8 cellular contexts compared by ENCODE assay signal in the genomic region with DNA sequence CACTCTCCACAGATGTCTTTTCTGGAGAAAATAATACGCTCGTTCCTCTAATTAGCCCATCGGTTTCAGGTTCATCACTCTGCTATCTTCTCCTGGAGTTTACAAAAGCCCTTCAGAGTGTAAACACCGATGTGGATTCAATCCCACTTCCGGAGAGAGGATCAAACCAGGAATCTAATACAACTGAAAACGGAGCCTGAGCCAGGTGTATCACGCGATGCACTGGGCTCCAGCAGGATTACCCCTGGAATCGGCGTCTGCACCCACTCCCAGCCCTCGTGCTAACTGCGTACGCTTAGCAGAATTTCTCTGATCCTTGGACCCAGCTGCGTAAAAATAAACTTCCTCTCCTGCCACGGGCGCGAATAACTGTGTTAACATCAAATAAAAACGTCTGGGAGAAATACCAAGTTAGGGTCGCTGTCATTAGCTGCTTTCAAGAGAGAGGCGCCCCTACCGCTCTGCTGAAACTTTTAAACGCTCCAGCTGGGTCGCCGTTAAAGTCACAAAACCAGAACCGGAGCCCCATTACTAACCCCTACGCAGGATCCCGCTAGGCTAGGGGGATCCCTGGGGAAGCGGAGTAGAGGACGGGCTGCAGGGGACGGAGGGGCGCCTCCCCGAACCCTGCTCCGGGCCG. TPM values are rescaled to one million over a fixed set of nuclear protein-coding genes. Genes with fewer than 3 reads are reported as not detected.
DNase-seq lines count a peak whose midpoint lies in the region; ATAC-seq and TF ChIP-seq lines count a peak whose summit lies in the region.

No MANE protein-coding gene starts in this region.

- TF ChIP-seq CTCF in chondrocyte (IDR thresholded peaks at IDR 0.05), result no peak

- no peak for DNase-seq in activated T-cell treated with anti-CD3 and anti-CD28 coated beads, Interleukin-2, amount 50 U/mL, for 4 hours
- DNase-seq in activated T-cell treated with anti-CD3 and anti-CD28 coated beads for 4 hours (no peak), NCI-H2029 treated with DMSO at 0.1 percent for 48 hours (lab: John Stamatoyannopoulos, UW) (peak; percentile 75), chondrocyte (ENCODE audit: low spot score) (no peak), NCI-H446 (lab: John Stamatoyannopoulos, UW) (no peak), C1 segment of cervical spinal cord (lab: John Stamatoyannopoulos, UW) (no peak)
- DNase-seq in effector CD8-positive, alpha-beta T cell (lab: John Stamatoyannopoulos, UW), result no peak

- no peaks in the 10 kb centered on the region for H3K27me3 Mint-ChIP-seq in activated T-cell treated with anti-CD3 and anti-CD28 coated beads, Interleukin-2, amount 50 U/mL, for 4 hours (ENCODE audit: low read depth)
- H3K27me3 Mint-ChIP-seq in chondrocyte (ENCODE audit: low read depth), result no peaks in the 10 kb centered on the region

- H3K4me3 Mint-ChIP-seq in activated T-cell treated with anti-CD3 and anti-CD28 coated beads, Interleukin-2, amount 50 U/mL, for 4 hours, result peak overlapping the region; percentile 92
- peak overlapping the region; percentile 89 for H3K4me3 Mint-ChIP-seq in chondrocyte (ENCODE audit: unreplicated experiment)

- peaks cover 26% of the 10 kb centered on the region for H3K4me1 Mint-ChIP-seq in activated T-cell treated with anti-CD3 and anti-CD28 coated beads, Interleukin-2, amount 50 U/mL, for 4 hours (ENCODE audit: low read depth)
- peaks cover 38% of the 10 kb centered on the region for H3K4me1 Mint-ChIP-seq in chondrocyte (ENCODE audit: low read depth)

- peaks cover 21% of the 10 kb centered on the region for H3K36me3 Mint-ChIP-seq in activated T-cell treated with anti-CD3 and anti-CD28 coated beads, Interleukin-2, amount 50 U/mL, for 4 hours (ENCODE audit: insufficient read depth)
- peaks cover 23% of the 10 kb centered on the region for H3K36me3 Mint-ChIP-seq in chondrocyte (ENCODE audit: low read depth)

- H3K9ac ChIP-seq in muscle layer of colon (ENCODE audit: low read length), result peak overlapping the region; percentile 89

- H3K4me1 ChIP-seq in muscle layer of colon (ENCODE audit: insufficient read depth, low read length), result peaks cover 23% of the 10 kb centered on the region

- peak overlapping the region; percentile 92 for H3K27ac Mint-ChIP-seq in chondrocyte (ENCODE audit: unreplicated experiment)

- H3K36me3 ChIP-seq in muscle layer of colon (ENCODE audit: insufficient read depth, low read length), result peaks cover 18% of the 10 kb centered on the region

- H3K9me3 ChIP-seq in muscle layer of colon (ENCODE audit: low read length), result no peaks in the 10 kb centered on the region

- peak; percentile 1 to 36 for ATAC-seq in activated T-cell treated with anti-CD3 and anti-CD28 coated beads, Interleukin-2, amount 50 U/mL, for 4 hours

- no peaks in the 10 kb centered on the region for H3K9me3 Mint-ChIP-seq in activated T-cell treated with anti-CD3 and anti-CD28 coated beads, Interleukin-2, amount 50 U/mL, for 4 hours
- H3K9me3 Mint-ChIP-seq in chondrocyte (ENCODE audit: low read depth), result no peaks in the 10 kb centered on the region

- H3K27ac ChIP-seq in muscle layer of colon (ENCODE audit: low read depth, low read length), result peak overlapping the region; percentile 81

- H3K27me3 ChIP-seq in muscle layer of colon (ENCODE audit: control insufficient read depth in 1 of 2, insufficient read depth in 2 of 2, low read length in 2 of 2), result no peaks in the 10 kb centered on the region

- H3K4me3 ChIP-seq in muscle layer of colon (ENCODE audit: low read depth in 1 of 2, low read length in 2 of 2), result peak overlapping the region; percentile 81 to 95

RNA-seq across cellular contexts. Expression of a gene that starts 0.5 kb away (rescaled TPM):
- total RNA-seq in activated T-cell treated with anti-CD3 and anti-CD28 coated beads, Interleukin-2, amount 50 U/mL, for 4 hours, result 10 to 100 TPM; 18.8 to 21.8 (median 21.6) TPM
- total RNA-seq in chondrocyte, result 21.9 to 28.4 TPM (median 22.1 TPM) in 3 replicates

RNA-seq across cellular contexts. Expression of a gene that starts 7.8 kb away (rescaled TPM):
- 100 to 1,000 TPM; 105 to 120 (median 112) TPM for total RNA-seq in activated T-cell treated with anti-CD3 and anti-CD28 coated beads, Interleukin-2, amount 50 U/mL, for 4 hours
- total RNA-seq in chondrocyte, result 80.1 to 111 TPM (median 83.1 TPM) in 3 replicates

RNA-seq across cellular contexts. Expression of a gene that starts 20.2 kb away (rescaled TPM):
- total RNA-seq in activated T-cell treated with anti-CD3 and anti-CD28 coated beads, Interleukin-2, amount 50 U/mL, for 4 hours, result 100 to 1,000 TPM; 471 to 592 (median 521) TPM
- 34.0 to 63.8 TPM (median 34.1 TPM) in 3 replicates for total RNA-seq in chondrocyte

RNA-seq across cellular contexts. Expression of a gene that starts 20.4 kb away (rescaled TPM):
- 10 to 100 TPM; 13.4 to 16.0 (median 16.0) TPM for total RNA-seq in activated T-cell treated with anti-CD3 and anti-CD28 coated beads, Interleukin-2, amount 50 U/mL, for 4 hours
- 16.9 to 24.8 TPM (median 19.6 TPM) in 3 replicates for total RNA-seq in chondrocyte

RNA-seq across cellular contexts. Expression of a gene that starts 31.4 kb away (rescaled TPM):
- 1 to 10 TPM; 8.5 to 9.9 (median 9.4) TPM for total RNA-seq in activated T-cell treated with anti-CD3 and anti-CD28 coated beads, Interleukin-2, amount 50 U/mL, for 4 hours
- 9.6 to 13.1 TPM (median 11.8 TPM) in 3 replicates for total RNA-seq in chondrocyte
